In genomic region chr7:5051731-5052130, GRCh38 we compare ENCODE assay signal across 7 cellular contexts. TPM values are rescaled to one million over a fixed set of nuclear protein-coding genes. Genes with fewer than 3 reads are reported as not detected.
DNase-seq lines count a peak whose midpoint lies in the region; ATAC-seq, FAIRE-seq and TF ChIP-seq lines count a peak whose summit lies in the region.
"Not testable (repeated sequence)": the region's sequence is repeated elsewhere in the genome, so short reads cannot be mapped to it uniquely, and the experiment has no call there.

No MANE protein-coding gene starts in this region.

- H3K4me2 ChIP-seq in GM12878 (ENCODE audit: control insufficient read depth, insufficient read depth); HepG2 (ENCODE audit: low read depth, low read length): not testable (repeated sequence)

- not testable (repeated sequence) for TF ChIP-seq CTCF in HEK293 (tag by site-specific recombination; IDR thresholded peaks at IDR 0.05); GM12878 (IDR thresholded peaks at IDR 0.05 in 2 of 3, conservative IDR thresholded peaks at IDR 0.05 in 1 of 3; ENCODE audit: control insufficient read depth in 2 of 3, extremely low read depth in 1 of 3, insufficient read depth in 1 of 3, low read depth in 3 of 3, low read length in 3 of 3); endodermal cell (conservative IDR thresholded peaks at IDR 0.05); HepG2 (CRISPR knock-in tag; IDR thresholded peaks at IDR 0.05); neural crest cell (conservative IDR thresholded peaks at IDR 0.05)

- not testable (repeated sequence) for H3K4me1 ChIP-seq in HEK293 (ENCODE audit: control insufficient read depth, insufficient read depth, low read length); GM12878 (ENCODE audit: control insufficient read depth, insufficient read depth, low read length); endodermal cell (ENCODE audit: control insufficient read depth, insufficient read depth, low read length); HepG2 (ENCODE audit: insufficient read depth, low read length)

- H3K4me3 Mint-ChIP-seq in activated naive CD4-positive, alpha-beta T cell treated with anti-CD3 and anti-CD28 coated beads, Interleukin-2, amount 50 U/mL, for 24 hours: peak overlapping the region; percentile 45
- not testable (repeated sequence) for H3K4me3 Mint-ChIP-seq in activated naive CD8-positive, alpha-beta T cell treated with anti-CD3 and anti-CD28 coated beads, Interleukin-2, amount 10 ng/mL, durations not matched to agents 7 days and 5 days; endodermal cell
- H3K4me3 Mint-ChIP-seq in neural crest cell: peak overlapping the region; percentile 19

- SMC1A ChIA-PET in GM12878 (lab: Charles Lee; ENCODE audit: uncharacterized antibody, unreplicated experiment): not testable (repeated sequence)

- not testable (repeated sequence) for H3K27me3 ChIP-seq in GM12878 (replicated peaks in 1 of 2; ENCODE audit: control insufficient read depth in 2 of 2, insufficient read depth in 2 of 2, low read length in 1 of 2); endodermal cell (ENCODE audit: control insufficient read depth, insufficient read depth, low read length, poor library complexity, severe bottlenecking); HepG2 (ENCODE audit: control insufficient read depth in 1 of 2, insufficient read depth in 2 of 2, low read length in 2 of 2)

- not testable (repeated sequence) for H3K9ac ChIP-seq in GM12878 (ENCODE audit: control insufficient read depth, insufficient read depth, low read length); endodermal cell (ENCODE audit: extremely low read depth, low read length, poor library complexity, severe bottlenecking); HepG2 (ENCODE audit: insufficient read depth, low read depth, low read length)

- TF ChIP-seq EP300 in GM12878 (IDR thresholded peaks at IDR 0.05; ENCODE audit: borderline replicate concordance in 1 of 2, control insufficient read depth in 1 of 2, low read depth in 2 of 2, low read length in 2 of 2); HepG2 (IDR thresholded peaks at IDR 0.05; ENCODE audit: low read depth in 2 of 2, low read length in 2 of 2); HepG2 (CRISPR knock-in tag; IDR thresholded peaks at IDR 0.05; ENCODE audit: borderline replicate concordance): not testable (repeated sequence)

- CTCF ChIA-PET in HEK293 (lab: Yijun Ruan, JAX); GM12878 (lab: Yijun Ruan, JAX); HepG2 (lab: Yijun Ruan, JAX; ENCODE audit: low intra/inter-chr PET ratio, low total read pairs): not testable (repeated sequence)

- H3K36me3 ChIP-seq in HEK293 (ENCODE audit: control insufficient read depth in 2 of 2, insufficient read depth in 1 of 2, low read length in 2 of 2): peaks cover 49 to 71% of the 10 kb centered on the region in 2 experiments
- peaks cover 0 to 19% of the 10 kb centered on the region in 2 experiments for H3K36me3 ChIP-seq in GM12878 (ENCODE audit: control insufficient read depth in 2 of 2, insufficient read depth in 2 of 2, low read length in 1 of 2)
- peaks cover 82% of the 10 kb centered on the region for H3K36me3 ChIP-seq in endodermal cell (ENCODE audit: control insufficient read depth, insufficient read depth, low read length)
- peaks cover 5 to 40% of the 10 kb centered on the region in 2 experiments; a peak in 4 of 5 replicates for H3K36me3 ChIP-seq in HepG2 (replicated peaks in 1 of 2; ENCODE audit: control insufficient read depth in 1 of 2, insufficient read depth in 2 of 2, low read length in 2 of 2)

- H3K9me3 ChIP-seq in HEK293 (ENCODE audit: control insufficient read depth, insufficient read depth, low read depth, low read length): not testable (repeated sequence)
- peaks cover 22% of the 10 kb centered on the region for H3K9me3 ChIP-seq in GM12878 (replicated peaks; ENCODE audit: control insufficient read depth, insufficient read depth, low read length)
- peaks cover 80% of the 10 kb centered on the region for H3K9me3 ChIP-seq in endodermal cell (ENCODE audit: control insufficient read depth, low read length)
- H3K9me3 ChIP-seq in HepG2 (ENCODE audit: low read length): peaks cover 18% of the 10 kb centered on the region

- intact Hi-C loops in GM12878 (cut with micrococcal nuclease; ENCODE audit: unreplicated experiment); HepG2 (cut with micrococcal nuclease; ENCODE audit: unreplicated experiment): not testable (repeated sequence)

- H3K4me1 Mint-ChIP-seq in activated naive CD4-positive, alpha-beta T cell treated with anti-CD3 and anti-CD28 coated beads, Interleukin-2, amount 50 U/mL, for 24 hours: peaks cover 53% of the 10 kb centered on the region
- peaks cover 11% of the 10 kb centered on the region for H3K4me1 Mint-ChIP-seq in activated naive CD8-positive, alpha-beta T cell treated with anti-CD3 and anti-CD28 coated beads, Interleukin-2, amount 10 ng/mL, durations not matched to agents 7 days and 5 days
- H3K4me1 Mint-ChIP-seq in endodermal cell, neural crest cell: not testable (repeated sequence)

- DNase-seq in activated naive CD8-positive, alpha-beta T cell treated with anti-CD3 and anti-CD28 coated beads, Interleukin-2, amount 10 ng/mL, durations not matched to agents 7 days and 5 days; GM12878 (ENCODE audit: low read depth, low spot score); endodermal cell; HepG2 (ENCODE audit: low spot score); neural crest cell (ENCODE audit: low read depth, low spot score): not testable (repeated sequence)

- RAD21 ChIA-PET in GM12878 (lab: Charles Lee; ENCODE audit: unreplicated experiment): not testable (repeated sequence)

- in situ Hi-C loops in GM12878 (cut with MboI); HepG2 (cut with HindIII; ENCODE audit: extremely low pct_ligation_motif_present, low pct_unique_long_range_greater_than_20kb): not testable (repeated sequence)

- FAIRE-seq in GM12878 (lab: Jason Lieb, UNC); HepG2 (lab: Jason Lieb, UNC): not testable (repeated sequence)

- H3K9me3 Mint-ChIP-seq in activated naive CD4-positive, alpha-beta T cell treated with anti-CD3 and anti-CD28 coated beads, Interleukin-2, amount 50 U/mL, for 24 hours: peaks cover 27% of the 10 kb centered on the region
- peaks cover 36% of the 10 kb centered on the region for H3K9me3 Mint-ChIP-seq in activated naive CD8-positive, alpha-beta T cell treated with anti-CD3 and anti-CD28 coated beads, Interleukin-2, amount 10 ng/mL, durations not matched to agents 7 days and 5 days
- peaks cover 84% of the 10 kb centered on the region for H3K9me3 Mint-ChIP-seq in endodermal cell
- peaks cover 26% of the 10 kb centered on the region for H3K9me3 Mint-ChIP-seq in neural crest cell

- ATAC-seq in activated naive CD8-positive, alpha-beta T cell treated with anti-CD3 and anti-CD28 coated beads, Interleukin-2, amount 10 ng/mL, durations not matched to agents 7 days and 5 days (ENCODE audit: low read depth); GM12878; HepG2: not testable (repeated sequence)

- not testable (repeated sequence) for H3K79me2 ChIP-seq in GM12878 (ENCODE audit: control insufficient read depth, insufficient read depth, low read length)
- peaks cover 34% of the 10 kb centered on the region for H3K79me2 ChIP-seq in HepG2 (ENCODE audit: insufficient read depth, low read length)

- not testable (repeated sequence) for H3K27ac ChIP-seq in HEK293 (ENCODE audit: extremely low read depth, low read depth, low read length); GM12878 (ENCODE audit: control insufficient read depth, insufficient read depth); endodermal cell (ENCODE audit: low read depth, low read length); HepG2 (ENCODE audit: extremely low read length, insufficient read depth, low read length)

- H3K27ac Mint-ChIP-seq in activated naive CD4-positive, alpha-beta T cell treated with anti-CD3 and anti-CD28 coated beads, Interleukin-2, amount 50 U/mL, for 24 hours; endodermal cell; neural crest cell (ENCODE audit: unreplicated experiment): not testable (repeated sequence)
- H3K27ac Mint-ChIP-seq in activated naive CD8-positive, alpha-beta T cell treated with anti-CD3 and anti-CD28 coated beads, Interleukin-2, amount 10 ng/mL, durations not matched to agents 7 days and 5 days: peak overlapping the region; percentile 22

- TF ChIP-seq RAD21 in GM12878 (IDR thresholded peaks at IDR 0.05; ENCODE audit: insufficient read depth, low read depth, low read length); HepG2 (CRISPR knock-in tag; IDR thresholded peaks at IDR 0.05): not testable (repeated sequence)

- H3K4me3 ChIP-seq in HEK293 (ENCODE audit: low read depth, low read length); GM12878; HepG2 (replicated peaks in 1 of 3; ENCODE audit: insufficient read depth in 1 of 3, low read depth in 2 of 3, low read length in 3 of 3): not testable (repeated sequence)
- peak overlapping the region; percentile 54 for H3K4me3 ChIP-seq in endodermal cell (ENCODE audit: low read length)

- not testable (repeated sequence) for TF ChIP-seq POLR2A in GM12878 (IDR thresholded peaks at IDR 0.05; ENCODE audit: low read depth, low read length); HepG2 (IDR thresholded peaks at IDR 0.05; ENCODE audit: insufficient read depth in 1 of 2, low read depth in 2 of 2, low read length in 2 of 2)

- not testable (repeated sequence) for H2AFZ ChIP-seq in GM12878 (ENCODE audit: control insufficient read depth, low read depth, low read length); HepG2 (ENCODE audit: low read length)

- H4K20me1 ChIP-seq in GM12878 (ENCODE audit: control insufficient read depth, insufficient read depth); HepG2 (ENCODE audit: insufficient read depth, low read length): not testable (repeated sequence)

- not testable (repeated sequence) for BruUV-seq in GM12878 (replicated peaks; lab: Mats Ljungman, UMichigan); HepG2 (replicated peaks; lab: Mats Ljungman, UMichigan)

- POLR2A ChIA-PET in HEK293 (lab: Yijun Ruan, JAX); activated naive CD8-positive, alpha-beta T cell treated with anti-CD3 and anti-CD28 coated beads, Interleukin-2, amount 10 ng/mL, durations not matched to agents 7 days and 5 days (lab: Charles Lee); GM12878 (lab: Charles Lee); HepG2 (lab: Yijun Ruan, JAX): not testable (repeated sequence)

- peaks cover 69% of the 10 kb centered on the region for H3K36me3 Mint-ChIP-seq in activated naive CD4-positive, alpha-beta T cell treated with anti-CD3 and anti-CD28 coated beads, Interleukin-2, amount 50 U/mL, for 24 hours
- H3K36me3 Mint-ChIP-seq in activated naive CD8-positive, alpha-beta T cell treated with anti-CD3 and anti-CD28 coated beads, Interleukin-2, amount 10 ng/mL, durations not matched to agents 7 days and 5 days: peaks cover 84% of the 10 kb centered on the region
- H3K36me3 Mint-ChIP-seq in endodermal cell (ENCODE audit: low read depth) (peaks cover 97% of the 10 kb centered on the region), neural crest cell (ENCODE audit: low read depth) (peaks cover 72% of the 10 kb centered on the region)

- H3K27me3 Mint-ChIP-seq in activated naive CD4-positive, alpha-beta T cell treated with anti-CD3 and anti-CD28 coated beads, Interleukin-2, amount 50 U/mL, for 24 hours; activated naive CD8-positive, alpha-beta T cell treated with anti-CD3 and anti-CD28 coated beads, Interleukin-2, amount 10 ng/mL, durations not matched to agents 7 days and 5 days; endodermal cell (ENCODE audit: insufficient read depth); neural crest cell (ENCODE audit: low read depth): not testable (repeated sequence)

RNA-seq across cellular contexts. Expression of gene RBAK, which starts 6.1 kb away (rescaled TPM):
- 10 to 100 TPM; 17.0 to 17.3 TPM for total RNA-seq in activated naive CD8-positive, alpha-beta T cell treated with anti-CD3 and anti-CD28 coated beads, Interleukin-2, amount 10 ng/mL, durations not matched to agents 7 days and 5 days
- 45.1 and 48.5 TPM in 2 replicates for total RNA-seq in GM12878 (2013; cell fraction: nucleolus; rRNA removed)
- total RNA-seq in GM12878 (2014; rRNA removed) (6.4 and 6.6 TPM in 2 replicates), GM12878 (2014; rRNA removed; fragmentation: Illumina TruSeq; extraction: Trizol) (9.6 and 9.8 TPM in 2 replicates), GM12878 (2021) (8.0 and 8.7 TPM in 2 replicates), endodermal cell (10 to 100 TPM; 18.5 to 18.8 TPM), HepG2 (2016; rRNA removed; fragmentation: Illumina TruSeq; extraction: Trizol) (11.8 and 14.9 TPM in 2 replicates), neural crest cell (15.7 and 16.6 TPM in 2 replicates)
- polyA plus RNA-seq in GM12878 (2011; ENCODE audit: low read depth): 3.6 TPM
- polyA plus RNA-seq in GM12878 (2011; rRNA removed) (10.2 and 19.0 TPM in 2 replicates), GM12878 (2014; fragmentation: Illumina TruSeq; extraction: Trizol) (8.1 and 10.4 TPM in 2 replicates), GM12878 (2014; fragmentation: Nextera tagmentation; extraction: Ambion mirVana) (1 to 10 TPM; 1.9 to 2.4 TPM), GM12878 (2014; rRNA removed) (4.3 and 5.4 TPM in 2 replicates), GM12878 (2016; fragmentation: Nextera tagmentation; extraction: Ambion mirVana) (1 to 10 TPM; 3.5 to 4.0 TPM), HepG2 (2011; rRNA removed) (4.2 and 4.4 TPM in 2 replicates)
- 2.4 and 3.1 TPM in 2 replicates for polyA plus RNA-seq in GM12878 (2011; cell fraction: cytosol; rRNA removed)
- 17.3 and 19.6 TPM in 2 replicates for polyA plus RNA-seq in GM12878 (2011; cell fraction: nucleus; rRNA removed)
- 6.9 and 9.5 TPM in 2 replicates for polyA plus RNA-seq in GM12878 (2012)
- polyA minus RNA-seq in GM12878 (2011; rRNA and poly(A)+ RNA removed): 10.7 and 13.2 TPM in 2 replicates
- 4.1 and 4.8 TPM in 2 replicates for polyA minus RNA-seq in GM12878 (2011; cell fraction: cytosol; rRNA and poly(A)+ RNA removed)
- 13.3 and 13.9 TPM in 2 replicates for polyA minus RNA-seq in GM12878 (2011; cell fraction: nucleus; rRNA and poly(A)+ RNA removed)
- polyA plus RNA-seq in endodermal cell (2013, experiment 1 of 2): 10.6 TPM
- 10.6 TPM for polyA plus RNA-seq in endodermal cell (2013, experiment 2 of 2)
- total RNA-seq in HepG2 (2016; cell fraction: cytosol; rRNA removed; fragmentation: Illumina TruSeq; extraction: Trizol; ENCODE audit: low read depth): 0.79 and 0.81 TPM in 2 replicates
- 11.7 and 14.1 TPM in 2 replicates for total RNA-seq in HepG2 (2016; cell fraction: insoluble cytoplasmic fraction; rRNA removed; fragmentation: Illumina TruSeq; extraction: Trizol)
- total RNA-seq in HepG2 (2016; cell fraction: membrane; rRNA removed; fragmentation: Illumina TruSeq; extraction: Trizol): 4.4 and 5.2 TPM in 2 replicates
- 18.8 and 20.9 TPM in 2 replicates for total RNA-seq in HepG2 (2016; cell fraction: nucleus; rRNA removed; fragmentation: Illumina TruSeq; extraction: Trizol)
- polyA plus RNA-seq in HepG2 (2011; cell fraction: cytosol; rRNA removed): 1.2 and 1.9 TPM in 2 replicates
- 5.2 and 6.8 TPM in 2 replicates for polyA plus RNA-seq in HepG2 (2011; cell fraction: nucleus; rRNA removed)
- polyA plus RNA-seq in HepG2 (2012): 6.3 and 7.2 TPM in 2 replicates
- 0.31 and 0.35 TPM in 2 replicates for polyA plus RNA-seq in HepG2 (2016; cell fraction: cytosol; fragmentation: Illumina TruSeq; extraction: Trizol; ENCODE audit: low read depth)
- 8.7 and 9.4 TPM in 2 replicates for polyA plus RNA-seq in HepG2 (2016; cell fraction: insoluble cytoplasmic fraction; fragmentation: Illumina TruSeq; extraction: Trizol; ENCODE audit: low read depth)
- polyA plus RNA-seq in HepG2 (2016; cell fraction: membrane; fragmentation: Illumina TruSeq; extraction: Trizol; ENCODE audit: low read depth): 1.3 and 1.4 TPM in 2 replicates
- 26.4 and 26.9 TPM in 2 replicates for polyA plus RNA-seq in HepG2 (2016; cell fraction: nucleus; fragmentation: Illumina TruSeq; extraction: Trizol; ENCODE audit: insufficient read depth, low read depth)
- 1.5 and 4.0 TPM in 2 replicates for polyA minus RNA-seq in HepG2 (2011; rRNA and poly(A)+ RNA removed; ENCODE audit: low replicate concordance)
- 5.8 and 7.4 TPM in 2 replicates for polyA minus RNA-seq in HepG2 (2011; cell fraction: cytosol; rRNA and poly(A)+ RNA removed)
- 26.0 and 26.4 TPM in 2 replicates for polyA minus RNA-seq in HepG2 (2011; cell fraction: nucleus; rRNA and poly(A)+ RNA removed)
